ENCODE assay signal across 2 cellular contexts in the genomic region with DNA sequence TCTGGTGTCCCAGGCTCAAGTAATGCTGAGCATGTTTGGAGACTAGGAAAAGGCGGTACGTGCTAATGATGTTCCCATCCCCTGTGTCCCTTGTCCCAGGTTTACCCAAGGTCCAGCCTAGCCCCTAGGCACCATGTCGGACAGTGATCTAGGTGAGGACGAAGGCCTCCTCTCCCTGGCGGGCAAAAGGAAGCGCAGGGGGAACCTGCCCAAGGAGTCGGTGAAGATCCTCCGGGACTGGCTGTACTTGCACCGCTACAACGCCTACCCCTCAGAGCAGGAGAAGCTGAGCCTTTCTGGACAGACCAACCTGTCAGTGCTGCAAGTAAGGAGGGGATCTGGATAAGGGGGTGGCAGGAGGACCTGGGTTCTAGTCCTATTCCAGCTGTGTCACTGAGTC.
TF ChIP-seq lines count a peak whose summit lies in the region.

No MANE protein-coding gene starts in this region.

TF ChIP-seq in HepG2, 621 proteins besides CTCF, POLR2A, EP300 and RAD21 (continues in another document):
- no peak for TF ChIP-seq CC2D1A (CRISPR knock-in tag; IDR thresholded peaks at IDR 0.05)
- TF ChIP-seq, protein P1, sequence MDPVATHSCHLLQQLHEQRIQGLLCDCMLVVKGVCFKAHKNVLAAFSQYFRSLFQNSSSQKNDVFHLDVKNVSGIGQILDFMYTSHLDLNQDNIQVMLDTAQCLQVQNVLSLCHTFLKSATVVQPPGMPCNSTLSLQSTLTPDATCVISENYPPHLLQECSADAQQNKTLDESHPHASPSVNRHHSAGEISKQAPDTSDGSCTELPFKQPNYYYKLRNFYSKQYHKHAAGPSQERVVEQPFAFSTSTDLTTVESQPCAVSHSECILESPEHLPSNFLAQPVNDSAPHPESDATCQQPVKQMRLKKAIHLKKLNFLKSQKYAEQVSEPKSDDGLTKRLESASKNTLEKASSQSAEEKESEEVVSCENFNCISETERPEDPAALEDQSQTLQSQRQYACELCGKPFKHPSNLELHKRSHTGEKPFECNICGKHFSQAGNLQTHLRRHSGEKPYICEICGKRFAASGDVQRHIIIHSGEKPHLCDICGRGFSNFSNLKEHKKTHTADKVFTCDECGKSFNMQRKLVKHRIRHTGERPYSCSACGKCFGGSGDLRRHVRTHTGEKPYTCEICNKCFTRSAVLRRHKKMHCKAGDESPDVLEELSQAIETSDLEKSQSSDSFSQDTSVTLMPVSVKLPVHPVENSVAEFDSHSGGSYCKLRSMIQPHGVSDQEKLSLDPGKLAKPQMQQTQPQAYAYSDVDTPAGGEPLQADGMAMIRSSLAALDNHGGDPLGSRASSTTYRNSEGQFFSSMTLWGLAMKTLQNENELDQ (CRISPR knock-in tag; IDR thresholded peaks at IDR 0.05; ENCODE audit: borderline replicate concordance) = no peak
- 0 out of 2 replicates have a peak, but pooled peaks have one; percentile 61 for TF ChIP-seq ZNF572 (CRISPR knock-in tag; IDR thresholded peaks at IDR 0.05)
- no peak for TF ChIP-seq NFYC (CRISPR knock-in tag; IDR thresholded peaks at IDR 0.05)
- TF ChIP-seq ATM (IDR thresholded peaks at IDR 0.05; ENCODE audit: borderline replicate concordance) = no peak
- TF ChIP-seq FOXJ3 (CRISPR knock-in tag; IDR thresholded peaks at IDR 0.05; ENCODE audit: borderline replicate concordance) = no peak
- no peak for TF ChIP-seq YEATS2 (CRISPR knock-in tag; IDR thresholded peaks at IDR 0.05; ENCODE audit: borderline replicate concordance)
- TF ChIP-seq ZNF792 (CRISPR knock-in tag; IDR thresholded peaks at IDR 0.05) = no peak
- no peak for TF ChIP-seq KDM1A (CRISPR knock-in tag; IDR thresholded peaks at IDR 0.05)
- TF ChIP-seq, protein P2, sequence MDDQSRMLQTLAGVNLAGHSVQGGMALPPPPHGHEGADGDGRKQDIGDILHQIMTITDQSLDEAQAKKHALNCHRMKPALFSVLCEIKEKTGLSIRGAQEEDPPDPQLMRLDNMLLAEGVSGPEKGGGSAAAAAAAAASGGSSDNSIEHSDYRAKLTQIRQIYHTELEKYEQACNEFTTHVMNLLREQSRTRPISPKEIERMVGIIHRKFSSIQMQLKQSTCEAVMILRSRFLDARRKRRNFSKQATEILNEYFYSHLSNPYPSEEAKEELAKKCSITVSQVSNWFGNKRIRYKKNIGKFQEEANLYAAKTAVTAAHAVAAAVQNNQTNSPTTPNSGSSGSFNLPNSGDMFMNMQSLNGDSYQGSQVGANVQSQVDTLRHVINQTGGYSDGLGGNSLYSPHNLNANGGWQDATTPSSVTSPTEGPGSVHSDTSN (CRISPR knock-in tag; IDR thresholded peaks at IDR 0.05; ENCODE audit: borderline replicate concordance) = no peak
- no peak for TF ChIP-seq KLF15 (CRISPR knock-in tag; IDR thresholded peaks at IDR 0.05; ENCODE audit: borderline replicate concordance)
- no peak for TF ChIP-seq NFRKB (IDR thresholded peaks at IDR 0.05)
- peak; percentile 31 for TF ChIP-seq XRCC5 (optimal IDR thresholded peaks at IDR 0.05; ENCODE audit: low read length)
- TF ChIP-seq ZNF563 (CRISPR knock-in tag; IDR thresholded peaks at IDR 0.05) = no peak
- TF ChIP-seq, protein P3, sequence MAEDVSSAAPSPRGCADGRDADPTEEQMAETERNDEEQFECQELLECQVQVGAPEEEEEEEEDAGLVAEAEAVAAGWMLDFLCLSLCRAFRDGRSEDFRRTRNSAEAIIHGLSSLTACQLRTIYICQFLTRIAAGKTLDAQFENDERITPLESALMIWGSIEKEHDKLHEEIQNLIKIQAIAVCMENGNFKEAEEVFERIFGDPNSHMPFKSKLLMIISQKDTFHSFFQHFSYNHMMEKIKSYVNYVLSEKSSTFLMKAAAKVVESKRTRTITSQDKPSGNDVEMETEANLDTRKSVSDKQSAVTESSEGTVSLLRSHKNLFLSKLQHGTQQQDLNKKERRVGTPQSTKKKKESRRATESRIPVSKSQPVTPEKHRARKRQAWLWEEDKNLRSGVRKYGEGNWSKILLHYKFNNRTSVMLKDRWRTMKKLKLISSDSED (CRISPR knock-in tag; IDR thresholded peaks at IDR 0.05) = no peak
- no peak for TF ChIP-seq ZNF121 (CRISPR knock-in tag; IDR thresholded peaks at IDR 0.05)
- TF ChIP-seq ZNF878 (CRISPR knock-in tag; IDR thresholded peaks at IDR 0.05) = no peak
- TF ChIP-seq TBX3 (IDR thresholded peaks at IDR 0.05; ENCODE audit: borderline replicate concordance) = 0 out of 2 replicates have a peak, but pooled peaks have one; percentile 20
- TF ChIP-seq SIX1 (CRISPR knock-in tag; IDR thresholded peaks at IDR 0.05; ENCODE audit: borderline replicate concordance) = no peak
- TF ChIP-seq PITX1 (CRISPR knock-in tag; IDR thresholded peaks at IDR 0.05) = no peak
- TF ChIP-seq RARG (CRISPR knock-in tag; IDR thresholded peaks at IDR 0.05; ENCODE audit: low read depth) = 0 out of 2 replicates have a peak, but pooled peaks have one; percentile 52
- TF ChIP-seq NFIB (CRISPR knock-in tag; IDR thresholded peaks at IDR 0.05; ENCODE audit: borderline replicate concordance) = peak; percentile 69; the same call in 1 of the 2 replicates
- TF ChIP-seq, protein P4, sequence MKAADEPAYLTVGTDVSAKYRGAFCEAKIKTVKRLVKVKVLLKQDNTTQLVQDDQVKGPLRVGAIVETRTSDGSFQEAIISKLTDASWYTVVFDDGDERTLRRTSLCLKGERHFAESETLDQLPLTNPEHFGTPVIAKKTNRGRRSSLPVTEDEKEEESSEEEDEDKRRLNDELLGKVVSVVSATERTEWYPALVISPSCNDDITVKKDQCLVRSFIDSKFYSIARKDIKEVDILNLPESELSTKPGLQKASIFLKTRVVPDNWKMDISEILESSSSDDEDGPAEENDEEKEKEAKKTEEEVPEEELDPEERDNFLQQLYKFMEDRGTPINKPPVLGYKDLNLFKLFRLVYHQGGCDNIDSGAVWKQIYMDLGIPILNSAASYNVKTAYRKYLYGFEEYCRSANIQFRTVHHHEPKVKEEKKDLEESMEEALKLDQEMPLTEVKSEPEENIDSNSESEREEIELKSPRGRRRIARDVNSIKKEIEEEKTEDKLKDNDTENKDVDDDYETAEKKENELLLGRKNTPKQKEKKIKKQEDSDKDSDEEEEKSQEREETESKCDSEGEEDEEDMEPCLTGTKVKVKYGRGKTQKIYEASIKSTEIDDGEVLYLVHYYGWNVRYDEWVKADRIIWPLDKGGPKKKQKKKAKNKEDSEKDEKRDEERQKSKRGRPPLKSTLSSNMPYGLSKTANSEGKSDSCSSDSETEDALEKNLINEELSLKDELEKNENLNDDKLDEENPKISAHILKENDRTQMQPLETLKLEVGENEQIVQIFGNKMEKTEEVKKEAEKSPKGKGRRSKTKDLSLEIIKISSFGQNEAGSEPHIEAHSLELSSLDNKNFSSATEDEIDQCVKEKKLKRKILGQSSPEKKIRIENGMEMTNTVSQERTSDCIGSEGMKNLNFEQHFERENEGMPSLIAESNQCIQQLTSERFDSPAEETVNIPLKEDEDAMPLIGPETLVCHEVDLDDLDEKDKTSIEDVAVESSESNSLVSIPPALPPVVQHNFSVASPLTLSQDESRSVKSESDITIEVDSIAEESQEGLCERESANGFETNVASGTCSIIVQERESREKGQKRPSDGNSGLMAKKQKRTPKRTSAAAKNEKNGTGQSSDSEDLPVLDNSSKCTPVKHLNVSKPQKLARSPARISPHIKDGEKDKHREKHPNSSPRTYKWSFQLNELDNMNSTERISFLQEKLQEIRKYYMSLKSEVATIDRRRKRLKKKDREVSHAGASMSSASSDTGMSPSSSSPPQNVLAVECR (CRISPR knock-in tag; IDR thresholded peaks at IDR 0.05; ENCODE audit: borderline replicate concordance) = 0 out of 2 replicates have a peak, but pooled peaks have one; percentile 9

TF ChIP-seq in GM12878, 131 proteins besides CTCF, POLR2A, EP300 and RAD21:
- TF ChIP-seq ZSCAN29 (IDR thresholded peaks at IDR 0.05) (no peak), SUZ12 (IDR thresholded peaks at IDR 0.05; ENCODE audit: unreplicated experiment) (no peak), POLR2AphosphoS5 (IDR thresholded peaks at IDR 0.05; ENCODE audit: low read length) (peak; percentile 46; the same call in 1 of the 2 replicates), CHD1 (IDR thresholded peaks at IDR 0.05; ENCODE audit: low read depth, low read length) (no peak)
- TF ChIP-seq, protein P5, sequence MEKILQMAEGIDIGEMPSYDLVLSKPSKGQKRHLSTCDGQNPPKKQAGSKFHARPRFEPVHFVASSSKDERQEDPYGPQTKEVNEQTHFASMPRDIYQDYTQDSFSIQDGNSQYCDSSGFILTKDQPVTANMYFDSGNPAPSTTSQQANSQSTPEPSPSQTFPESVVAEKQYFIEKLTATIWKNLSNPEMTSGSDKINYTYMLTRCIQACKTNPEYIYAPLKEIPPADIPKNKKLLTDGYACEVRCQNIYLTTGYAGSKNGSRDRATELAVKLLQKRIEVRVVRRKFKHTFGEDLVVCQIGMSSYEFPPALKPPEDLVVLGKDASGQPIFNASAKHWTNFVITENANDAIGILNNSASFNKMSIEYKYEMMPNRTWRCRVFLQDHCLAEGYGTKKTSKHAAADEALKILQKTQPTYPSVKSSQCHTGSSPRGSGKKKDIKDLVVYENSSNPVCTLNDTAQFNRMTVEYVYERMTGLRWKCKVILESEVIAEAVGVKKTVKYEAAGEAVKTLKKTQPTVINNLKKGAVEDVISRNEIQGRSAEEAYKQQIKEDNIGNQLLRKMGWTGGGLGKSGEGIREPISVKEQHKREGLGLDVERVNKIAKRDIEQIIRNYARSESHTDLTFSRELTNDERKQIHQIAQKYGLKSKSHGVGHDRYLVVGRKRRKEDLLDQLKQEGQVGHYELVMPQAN (conservative IDR thresholded peaks at IDR 0.05) = no peak
